17 cellular contexts compared by ENCODE assay signal in the genomic region with DNA sequence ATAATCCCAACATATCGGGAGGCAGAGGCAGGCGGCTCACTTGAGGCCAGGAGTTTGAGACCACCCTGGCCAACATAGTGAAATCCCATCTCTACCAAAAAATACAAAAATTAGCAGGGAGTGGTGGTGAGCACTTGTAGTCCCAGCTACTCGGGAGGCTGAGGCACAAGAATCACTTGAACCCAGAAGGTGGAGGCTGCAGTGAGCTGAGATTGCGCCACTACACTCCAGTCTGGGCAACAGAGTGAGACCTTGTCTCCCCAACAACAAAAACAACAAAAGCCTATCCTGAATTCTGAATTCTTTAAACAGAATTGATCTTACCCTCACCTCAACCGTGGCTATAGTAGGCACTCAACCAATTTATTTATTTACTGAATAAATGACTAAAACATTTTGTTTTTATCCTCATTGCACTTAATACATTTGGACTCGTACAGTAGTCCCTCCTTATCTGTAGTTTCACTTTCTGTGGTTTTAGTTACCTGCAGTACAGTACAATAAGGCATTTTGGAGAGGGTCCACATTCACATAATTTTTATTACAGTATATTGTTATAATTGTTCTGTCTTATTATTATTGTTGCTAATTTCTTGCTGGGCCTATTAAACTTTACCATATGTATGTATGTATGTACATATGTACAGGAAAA.
"Had no signal": no experiment of that assay in that cellular context is flagged by ENCODE, and none has a peak within 500 bp of the region (broad histone marks: within the 10 kb centered on the region; RNA-seq: fewer than 3 reads in every experiment).

No MANE protein-coding gene starts in this region.

- ATAC-seq: heart right ventricle; naive thymus-derived CD4-positive, alpha-beta T cell; upper lobe of right lung had no signal

- H3K27me3 ChIP-seq: colonic mucosa, heart right ventricle, sigmoid colon, suprapubic skin, tibial artery, upper lobe of right lung, vagina had no signal

- H3K4me1 ChIP-seq: colonic mucosa, sigmoid colon, suprapubic skin, tibial artery, upper lobe of right lung, vagina had no signal

- DNase-seq: colonic mucosa; dermis blood vessel endothelial cell; foreskin melanocyte; heart right ventricle; hypothalamus; kidney glomerular epithelial cell; mammary epithelial cell; naive thymus-derived CD4-positive, alpha-beta T cell; nephron progenitor cell; sigmoid colon; stimulated activated CD4-positive, alpha-beta T cell treated with anti-CD3 and anti-CD28 coated beads, Interleukin-12 subunit alpha, Interleukin-12 subunit beta, amount 100 ng/mL, for 4 hours; stimulated activated naive CD4-positive, alpha-beta T cell treated with Interleukin-2 at 50 U/mL for 16 hours; tibial artery; upper lobe of right lung had no signal

- H3K9me3 ChIP-seq: colonic mucosa, heart right ventricle, sigmoid colon, suprapubic skin, tibial artery, upper lobe of right lung, vagina had no signal

- H3K27ac ChIP-seq: colonic mucosa, sigmoid colon, skin epidermis, suprapubic skin, tibial artery, upper lobe of right lung, vagina had no signal

- H3K9me3 Mint-ChIP-seq: naive thymus-derived CD4-positive, alpha-beta T cell; nephron progenitor cell had no signal

- H3K36me3 Mint-ChIP-seq: naive thymus-derived CD4-positive, alpha-beta T cell had no signal

- H3K27ac Mint-ChIP-seq: naive thymus-derived CD4-positive, alpha-beta T cell; nephron progenitor cell had no signal

- H3K27me3 Mint-ChIP-seq: naive thymus-derived CD4-positive, alpha-beta T cell had no signal

- H3K4me3 ChIP-seq: colonic mucosa, heart right ventricle, sigmoid colon, skin epidermis, suprapubic skin, tibial artery, upper lobe of right lung, vagina had no signal

- H3K36me3 ChIP-seq: colonic mucosa, heart right ventricle, sigmoid colon, suprapubic skin, tibial artery, upper lobe of right lung, vagina had no signal

- H3K4me3 Mint-ChIP-seq: naive thymus-derived CD4-positive, alpha-beta T cell; nephron progenitor cell had no signal
